ENCODE assay signal across 8 cellular contexts in genomic region chr12:96719671-96720362, GRCh38.
DNase-seq lines count a peak whose midpoint lies in the region; ATAC-seq and TF ChIP-seq lines count a peak whose summit lies in the region.

No MANE protein-coding gene starts in this region.

- no peaks in the 10 kb centered on the region for H3K9me2 ChIP-seq in DOHH2 (replicated peaks; ENCODE audit: control insufficient read depth, low read length)

- H3K4me3 Mint-ChIP-seq in effector memory CD8-positive, alpha-beta T cell, result peak overlapping the region; percentile 89 to 90

- no peaks in the 10 kb centered on the region for H3K36me3 ChIP-seq in DOHH2 (ENCODE audit: control insufficient read depth, low read length)
- no peaks in the 10 kb centered on the region for H3K36me3 ChIP-seq in Peyer's patch
- H3K36me3 ChIP-seq in prostate gland, result no peaks in the 10 kb centered on the region

- no peaks in the 10 kb centered on the region for H3F3A ChIP-seq in DOHH2 (ENCODE audit: control insufficient read depth, insufficient read depth)

- no peak for TF ChIP-seq POLR2A in Peyer's patch (IDR thresholded peaks at IDR 0.05)
- no peak for TF ChIP-seq POLR2A in prostate gland (IDR thresholded peaks at IDR 0.05)

- no peaks in the 10 kb centered on the region for H4K20me1 ChIP-seq in DOHH2 (ENCODE audit: control insufficient read depth, insufficient read depth, low read depth, low read length)

- peak; percentile 93 for ATAC-seq in GM19468 (IDR thresholded peaks at IDR 0.05; ENCODE audit: extremely low read depth, unreplicated experiment)
- ATAC-seq in HG03565 (IDR thresholded peaks at IDR 0.05; ENCODE audit: unreplicated experiment), result peak; percentile 90
- peak; percentile 80 for ATAC-seq in effector memory CD8-positive, alpha-beta T cell (replicated peaks)

- H3K27me3 Mint-ChIP-seq in effector memory CD8-positive, alpha-beta T cell, result no peaks in the 10 kb centered on the region

- TF ChIP-seq CTCF in DOHH2 (IDR thresholded peaks at IDR 0.05; ENCODE audit: low read depth, low read length, poor library complexity, severe bottlenecking), result no peak
- TF ChIP-seq CTCF in Peyer's patch (IDR thresholded peaks at IDR 0.05), result no peak
- no peak for TF ChIP-seq CTCF in prostate gland (IDR thresholded peaks at IDR 0.05)

- intact Hi-C loops in prostate gland (cut with DNase I), result no loop called here

- no peaks in the 10 kb centered on the region for H3K9me3 Mint-ChIP-seq in effector memory CD8-positive, alpha-beta T cell

- H3K9me3 ChIP-seq in DOHH2 (ENCODE audit: control insufficient read depth, insufficient read depth, low read length) (no peaks in the 10 kb centered on the region), Peyer's patch (no peaks in the 10 kb centered on the region), prostate gland (no peaks in the 10 kb centered on the region)

- DNase-seq in Peyer's patch, result no peak
- peak in 2 of 3 experiments; percentile 3 to 22 for DNase-seq in effector memory CD8-positive, alpha-beta T cell
- peak; percentile 10 for DNase-seq in prostate gland (ENCODE audit: low spot score)
- no peak for DNase-seq in NCI-H82 treated with DMSO at 0.1 percent for 48 hours (lab: John Stamatoyannopoulos, UW; ENCODE audit: unreplicated experiment)
- DNase-seq in NCI-H446 treated with DMSO at 0.1 percent for 48 hours (lab: John Stamatoyannopoulos, UW), result no peak

- peak overlapping the region; percentile 96 to 97 for H3K27ac Mint-ChIP-seq in effector memory CD8-positive, alpha-beta T cell

- H3K79me2 ChIP-seq in DOHH2 (ENCODE audit: control insufficient read depth, low read length), result no peaks in the 10 kb centered on the region

- H3K4me2 ChIP-seq in DOHH2 (ENCODE audit: low read length), result peak overlapping the region; percentile 44

- H3K27me3 ChIP-seq in DOHH2 (ENCODE audit: control insufficient read depth, low read length) (no peaks in the 10 kb centered on the region), Peyer's patch (no peaks in the 10 kb centered on the region), prostate gland (replicated peaks; ENCODE audit: insufficient read depth) (no peaks in the 10 kb centered on the region)

- H3K4me1 ChIP-seq in DOHH2 (ENCODE audit: control insufficient read depth, low read length) (no peaks in the 10 kb centered on the region), Peyer's patch (peaks cover 0 to 4% (median 0%) of the 10 kb centered on the region in 4 donors), prostate gland (replicated peaks) (no peaks in the 10 kb centered on the region)

- peaks cover 5 to 6% of the 10 kb centered on the region in 2 donors for H3K4me1 Mint-ChIP-seq in effector memory CD8-positive, alpha-beta T cell (ENCODE audit: low read depth in 2 of 2)

- H3K27ac ChIP-seq in DOHH2 (ENCODE audit: low read depth, low read length) (no peak overlapping the region), Peyer's patch (peak overlapping the region in 3 of 4 donors; percentile 6 to 55 (median 20)), prostate gland (peak overlapping the region; percentile 60 to 71)

- 35% methylated on average over 5 of the region's 5 CpGs for WGBS in prostate gland

- peaks cover 4% of the 10 kb centered on the region for H3K36me3 Mint-ChIP-seq in effector memory CD8-positive, alpha-beta T cell (ENCODE audit: insufficient read depth)

- peak overlapping the region; percentile 32 for H3K4me3 ChIP-seq in DOHH2 (ENCODE audit: low read length)
- peak overlapping the region in 3 of 4 donors; percentile 27 to 50 (median 48) for H3K4me3 ChIP-seq in Peyer's patch
- H3K4me3 ChIP-seq in prostate gland, result peak overlapping the region; percentile 26 to 28

Comparison
In these comparisons a context has a peak if more than half of its experiments do, and no peak if none do; other contexts are left out.
1. DNase-seq: peak in effector memory CD8-positive, alpha-beta T cell (2 of 3) and prostate gland (single experiment); none in Peyer's patch (0 of 3), NCI-H82 treated with DMSO at 0.1 percent for 48 hours (single experiment) and NCI-H446 treated with DMSO at 0.1 percent for 48 hours (single experiment).
2. Peak in every context shown above with its lines, with median percentiles within 50 percentile points of each other: H3K4me3 ChIP-seq and ATAC-seq.